Comparison of ENCODE assay signal across 8 cellular contexts in the genomic region with DNA sequence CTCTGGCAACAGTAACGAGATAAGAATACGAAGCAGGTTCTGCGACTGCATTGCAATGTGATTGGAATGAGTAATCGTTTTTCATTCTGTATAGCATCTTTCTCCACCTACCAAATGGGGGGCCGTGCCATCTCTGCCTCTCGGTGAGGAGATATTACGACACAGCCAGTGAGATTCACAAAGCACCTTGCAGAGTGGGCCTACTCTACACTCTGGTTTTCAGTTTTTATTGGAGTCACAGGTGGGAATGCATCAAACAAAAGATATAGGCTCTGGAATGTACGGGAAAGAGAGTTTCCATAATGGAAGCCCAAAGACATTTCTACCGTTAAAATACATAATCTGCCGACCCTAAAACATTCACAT. TPM values are rescaled to one million over a fixed set of nuclear protein-coding genes. Genes with fewer than 3 reads are reported as not detected.
DNase-seq lines count a peak whose midpoint lies in the region; ATAC-seq, FAIRE-seq and TF ChIP-seq lines count a peak whose summit lies in the region.

No MANE protein-coding gene starts in this region.

- in situ Hi-C loops in K562 (cut with MboI) = no loop called here

- H2AFZ ChIP-seq in K562 (ENCODE audit: low read depth, low read length) = peak overlapping the region; percentile 97

- POLR2A ChIA-PET in K562 (lab: Yijun Ruan, JAX) = interaction anchor here (0.6 to 5.9 kb wide), 8 partner anchors 10 to 1495 kb away, joined by 3 to 46 read pairs (median 4); a partner anchor contains a TSS

- TF ChIP-seq POLR2A in K562 (conservative IDR thresholded peaks at IDR 0.05) (no peak), right lobe of liver (IDR thresholded peaks at IDR 0.05) (no peak)

- H3K27me3 ChIP-seq in K562 (ENCODE audit: control insufficient read depth in 2 of 2, insufficient read depth in 2 of 2, low read length in 2 of 2) (no peaks in the 10 kb centered on the region), right lobe of liver (no peaks in the 10 kb centered on the region), subcutaneous abdominal adipose tissue (ENCODE audit: control insufficient read depth in 5 of 5, insufficient read depth in 4 of 5, low read length in 5 of 5) (no peaks in the 10 kb centered on the region)

- peak overlapping the region; percentile 57 for H3K27ac ChIP-seq in K562 (ENCODE audit: extremely low read depth, low read depth, low read length)
- peak overlapping the region in 1 of 3 donors; percentile 87 for H3K27ac ChIP-seq in right lobe of liver
- H3K27ac ChIP-seq in subcutaneous abdominal adipose tissue (ENCODE audit: low read depth, low read length) = peak overlapping the region; percentile 33

- no peak for DNase-seq in activated CD4-positive, CD25-positive, alpha-beta regulatory T cell treated with anti-CD3 and anti-CD28 coated beads, Interleukin-2, amount 50 U/mL, for 72 hours
- DNase-seq in NCI-H69 (lab: John Stamatoyannopoulos, UW) (peak; percentile 60), K562 (ENCODE audit: extremely low read depth in 1 of 4, low spot score in 3 of 4) (peak in 2 of 4 experiments; percentile 27 to 41), right lobe of liver (no peak), NCI-H2029 (lab: John Stamatoyannopoulos, UW) (no peak)

- no TSS peak for BruUV-seq in K562 (replicated peaks; lab: Mats Ljungman, UMichigan)

- H3K9me3 ChIP-seq in K562 (replicated peaks; ENCODE audit: control insufficient read depth, insufficient read depth, low read depth, low read length) = no peaks in the 10 kb centered on the region
- H3K9me3 ChIP-seq in right lobe of liver = no peaks in the 10 kb centered on the region
- no peaks in the 10 kb centered on the region for H3K9me3 ChIP-seq in subcutaneous abdominal adipose tissue (ENCODE audit: control insufficient read depth in 5 of 5, low read length in 5 of 5)

- H3K4me3 ChIP-seq in K562 (peak overlapping the region; percentile 94), right lobe of liver (peak overlapping the region; percentile 59 to 87 (median 74)), subcutaneous abdominal adipose tissue (ENCODE audit: low read depth in 1 of 5, low read length in 5 of 5) (peak overlapping the region; percentile 58 to 93 (median 77))

- peaks cover 45% of the 10 kb centered on the region for H3K79me2 ChIP-seq in K562 (ENCODE audit: control insufficient read depth, insufficient read depth, low read length)

- CTCF ChIA-PET in K562 (lab: Yijun Ruan, JAX; ENCODE audit: low intra/inter-chr PET ratio) = no interaction called here

- peaks cover 9% of the 10 kb centered on the region; the same call in 1 of the 3 replicates for H3K36me3 ChIP-seq in K562 (ENCODE audit: control insufficient read depth, insufficient read depth, low read length)
- H3K36me3 ChIP-seq in right lobe of liver = no peaks in the 10 kb centered on the region
- H3K36me3 ChIP-seq in subcutaneous abdominal adipose tissue (ENCODE audit: control insufficient read depth in 5 of 5, insufficient read depth in 5 of 5, low read length in 5 of 5) = no peaks in the 10 kb centered on the region

- no peak for TF ChIP-seq RAD21 in K562 (CRISPR knock-in tag; conservative IDR thresholded peaks at IDR 0.05 in 1 of 2, IDR thresholded peaks at IDR 0.05 in 1 of 2)

- TF ChIP-seq CTCF in K562 (IDR thresholded peaks at IDR 0.05 in 2 of 3, conservative IDR thresholded peaks at IDR 0.05 in 1 of 3; ENCODE audit: insufficient read depth in 2 of 3, low read depth in 1 of 3, low read length in 3 of 3) (no peak), right lobe of liver (IDR thresholded peaks at IDR 0.05) (no peak)

- H4K20me1 ChIP-seq in K562 (replicated peaks; ENCODE audit: control insufficient read depth, insufficient read depth, low read length) = peaks cover 9% of the 10 kb centered on the region

- H3K4me1 ChIP-seq in K562 (replicated peaks in 1 of 2; ENCODE audit: control insufficient read depth in 2 of 2, insufficient read depth in 2 of 2, low read length in 2 of 2) (peaks cover 16 to 29% of the 10 kb centered on the region in 2 experiments), right lobe of liver (peaks cover 0 to 14% (median 6%) of the 10 kb centered on the region in 4 donors), subcutaneous abdominal adipose tissue (ENCODE audit: control insufficient read depth in 5 of 5, insufficient read depth in 5 of 5, low read length in 5 of 5) (peaks cover 3 to 44% (median 41%) of the 10 kb centered on the region in 5 donors)

- H3K4me2 ChIP-seq in K562 (ENCODE audit: insufficient read depth, low read length) = peak overlapping the region; percentile 89

- peak; percentile 27 to 29 for ATAC-seq in activated CD4-positive, CD25-positive, alpha-beta regulatory T cell treated with anti-CD3 and anti-CD28 coated beads, Interleukin-2, amount 50 U/mL, for 24 hours
- ATAC-seq in K562 = no peak
- peak in 1 of 4 donors; percentile 5 for ATAC-seq in right lobe of liver
- no peak for ATAC-seq in HG03175 (IDR thresholded peaks at IDR 0.05; ENCODE audit: unreplicated experiment)

- no peak for FAIRE-seq in K562 (lab: Jason Lieb, UNC)

- intact Hi-C loops in K562 (cut with micrococcal nuclease) = loop anchor here (5.0 kb wide), 1 partner anchor 56 kb away; no protein-coding TSS in a partner anchor
- intact Hi-C loops in right lobe of liver (cut with DNase I) = no loop called here

- no peaks in the 10 kb centered on the region for H3K9me1 ChIP-seq in K562 (ENCODE audit: control insufficient read depth, insufficient read depth, low read length)

- H3K9ac ChIP-seq in K562 (ENCODE audit: insufficient read depth in 1 of 2, low read depth in 2 of 2, low read length in 2 of 2) = peak overlapping the region; percentile 38 to 97; a peak in 3 of 4 replicates
- H3K9ac ChIP-seq in subcutaneous abdominal adipose tissue (ENCODE audit: low read length in 5 of 5) = peak overlapping the region in 4 of 5 donors; percentile 32 to 66 (median 40)

- TF ChIP-seq EP300 in K562 (IDR thresholded peaks at IDR 0.05; ENCODE audit: low read length) = no peak

- 1% methylated on average over 10 of the region's 10 CpGs for WGBS in K562 (ENCODE audit: insufficient coverage, low coverage, missing lambda C conversion rate)
- 27% methylated on average over 10 of the region's 10 CpGs for WGBS in right lobe of liver (ENCODE audit: insufficient coverage, low coverage, low lambda C conversion rate, missing lambda C conversion rate)

TF ChIP-seq in K562, 482 proteins besides CTCF, POLR2A, EP300 and RAD21 (continues in another document):
- TF ChIP-seq, protein P1, sequence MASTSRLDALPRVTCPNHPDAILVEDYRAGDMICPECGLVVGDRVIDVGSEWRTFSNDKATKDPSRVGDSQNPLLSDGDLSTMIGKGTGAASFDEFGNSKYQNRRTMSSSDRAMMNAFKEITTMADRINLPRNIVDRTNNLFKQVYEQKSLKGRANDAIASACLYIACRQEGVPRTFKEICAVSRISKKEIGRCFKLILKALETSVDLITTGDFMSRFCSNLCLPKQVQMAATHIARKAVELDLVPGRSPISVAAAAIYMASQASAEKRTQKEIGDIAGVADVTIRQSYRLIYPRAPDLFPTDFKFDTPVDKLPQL (IDR thresholded peaks at IDR 0.05; ENCODE audit: extremely low read depth, insufficient read length) = no peak
- TF ChIP-seq TEAD1 (CRISPR knock-in tag; IDR thresholded peaks at IDR 0.05) = 0 out of 4 replicates have a peak, but pooled peaks of 1 of the 2 experiments have one; percentile 34

RNA-seq across cellular contexts. Expression of a gene that starts 0.5 kb away (rescaled TPM):
- 98.9 and 173 TPM in 2 replicates for total RNA-seq in K562 (2011; cell fraction: chromatin; rRNA removed; ENCODE audit: low replicate concordance)
- 135 and 137 TPM in 2 replicates for total RNA-seq in K562 (2011; cell fraction: nucleolus; rRNA removed)
- 196 and 286 TPM in 2 replicates for total RNA-seq in K562 (2011; cell fraction: nucleoplasm; rRNA removed)
- total RNA-seq in K562 (2014; rRNA removed) (45.0 and 52.4 TPM in 2 replicates), K562 (2014; rRNA removed; fragmentation: Illumina TruSeq; extraction: Trizol) (93.5 and 103 TPM in 2 replicates), K562 (2015; rRNA removed; fragmentation: Illumina TruSeq; extraction: Trizol) (90.1 and 94.9 TPM in 2 replicates), K562 (2021) (124 TPM in 2 replicates), right lobe of liver (10 to 100 TPM; 47.3 to 70.5 (median 52.9) TPM)
- polyA plus RNA-seq in K562 (2011; rRNA removed) (101 and 127 TPM in 2 replicates), K562 (2014; fragmentation: Illumina TruSeq; extraction: Trizol) (142 and 169 TPM in 2 replicates), K562 (2014; fragmentation: Nextera tagmentation; extraction: Ambion mirVana) (10 to 100 TPM; 41.6 to 44.3 TPM), K562 (2014; rRNA removed) (86.9 and 93.3 TPM in 2 replicates)
- polyA plus RNA-seq in K562 (2011; cell fraction: cytosol; rRNA removed) = 93.3 and 96.3 TPM in 2 replicates
- polyA plus RNA-seq in K562 (2011; cell fraction: nucleus; rRNA removed) = 24.6 and 38.7 TPM in 2 replicates
- polyA plus RNA-seq in K562 (2012) = 106 and 280 TPM in 2 replicates
- 152 and 166 TPM in 2 replicates for polyA minus RNA-seq in K562 (2011; rRNA and poly(A)+ RNA removed)
- 76.1 and 86.1 TPM in 2 replicates for polyA minus RNA-seq in K562 (2011; cell fraction: cytosol; rRNA and poly(A)+ RNA removed)
- polyA minus RNA-seq in K562 (2011; cell fraction: nucleus; rRNA and poly(A)+ RNA removed) = 13.7 and 24.4 TPM in 2 replicates

RNA-seq across cellular contexts. Expression of a gene that starts 9.6 kb away (rescaled TPM):
- 24.6 and 32.2 TPM in 2 replicates for total RNA-seq in K562 (2011; cell fraction: chromatin; rRNA removed; ENCODE audit: low replicate concordance)
- 11.0 and 12.6 TPM in 2 replicates for total RNA-seq in K562 (2011; cell fraction: nucleolus; rRNA removed)
- 17.3 and 26.3 TPM in 2 replicates for total RNA-seq in K562 (2011; cell fraction: nucleoplasm; rRNA removed)
- total RNA-seq in K562 (2014; rRNA removed) (13.8 and 18.2 TPM in 2 replicates), K562 (2014; rRNA removed; fragmentation: Illumina TruSeq; extraction: Trizol) (34.0 and 42.0 TPM in 2 replicates), K562 (2015; rRNA removed; fragmentation: Illumina TruSeq; extraction: Trizol) (21.3 and 22.4 TPM in 2 replicates), K562 (2021) (39.8 and 41.4 TPM in 2 replicates), right lobe of liver (10 to 100 TPM; 29.9 to 37.6 (median 32.4) TPM)
- polyA plus RNA-seq in K562 (2011; rRNA removed) (22.9 and 34.5 TPM in 2 replicates), K562 (2014; fragmentation: Illumina TruSeq; extraction: Trizol) (23.9 and 24.3 TPM in 2 replicates), K562 (2014; fragmentation: Nextera tagmentation; extraction: Ambion mirVana) (10 to 100 TPM; 23.5 to 34.2 TPM), K562 (2014; rRNA removed) (22.2 and 22.5 TPM in 2 replicates)
- 18.1 and 18.7 TPM in 2 replicates for polyA plus RNA-seq in K562 (2011; cell fraction: cytosol; rRNA removed)
- 8.4 and 12.2 TPM in 2 replicates for polyA plus RNA-seq in K562 (2011; cell fraction: nucleus; rRNA removed)
- 13.8 and 15.5 TPM in 2 replicates for polyA plus RNA-seq in K562 (2012)
- polyA minus RNA-seq in K562 (2011; rRNA and poly(A)+ RNA removed) = 36.5 and 40.6 TPM in 2 replicates
- polyA minus RNA-seq in K562 (2011; cell fraction: cytosol; rRNA and poly(A)+ RNA removed) = 17.2 and 19.7 TPM in 2 replicates
- 4.3 and 8.0 TPM in 2 replicates for polyA minus RNA-seq in K562 (2011; cell fraction: nucleus; rRNA and poly(A)+ RNA removed)

Comparison
In these comparisons a context has a peak if more than half of its experiments do, and no peak if none do; other contexts are left out.
1. ATAC-seq: peak in activated CD4-positive, CD25-positive, alpha-beta regulatory T cell treated with anti-CD3 and anti-CD28 coated beads, Interleukin-2, amount 50 U/mL, for 24 hours (2 of 2); none in K562 (single experiment) and HG03175 (single experiment).
2. Peak in every context shown above with its lines, with median percentiles within 50 percentile points of each other: H3K4me3 ChIP-seq.